Comparison of ENCODE assay signal across 24 cellular contexts in genomic region chr2:181552808-181553207, GRCh38.
DNase-seq lines count a peak whose midpoint lies in the region; ATAC-seq, FAIRE-seq and TF ChIP-seq lines count a peak whose summit lies in the region.
"Had no signal": no experiment of that assay in that cellular context is flagged by ENCODE, and none has a peak within 500 bp of the region (broad histone marks: within the 10 kb centered on the region; RNA-seq: fewer than 3 reads in every experiment).

No MANE protein-coding gene starts in this region.

- H3K4me3 Mint-ChIP-seq in effector memory CD8-positive, alpha-beta T cell, result no peak overlapping the region
- H3K4me3 Mint-ChIP-seq: activated CD4-positive, alpha-beta T cell treated with anti-CD3 and anti-CD28 coated beads for 36 hours; activated naive CD4-positive, alpha-beta T cell treated with anti-CD3 and anti-CD28 coated beads, Interleukin-2, amount 50 U/mL, for 24 hours; activated T-cell treated with anti-CD3 and anti-CD28 coated beads, Interleukin-2, amount 50 U/mL, for 72 hours; naive thymus-derived CD4-positive, alpha-beta T cell had no signal

- WGBS in thyroid gland, 2 donors, result 52 to 75% methylated on average over 1 of the region's 1 CpG

- DNase-seq in AG20443 (ENCODE audit: low spot score), result peak; percentile 16
- DNase-seq in M059J (ENCODE audit: low read depth), result peak; percentile 50
- peak; percentile 91 for DNase-seq in bronchial epithelial cell (ENCODE audit: low read depth)
- peak; percentile 89 for DNase-seq in islet precursor cell
- DNase-seq in effector memory CD8-positive, alpha-beta T cell, result no peak
- DNase-seq in substantia nigra (lab: John Stamatoyannopoulos, UW), result no peak
- DNase-seq in thyroid gland, result no peak
- DNase-seq: activated CD4-positive, alpha-beta T cell treated with anti-CD3 and anti-CD28 coated beads for 36 hours; activated T-cell treated with anti-CD3 and anti-CD28 coated beads, Interleukin-2, amount 50 U/mL, for 72 hours; C1 segment of cervical spinal cord; DMS 273 treated with DMSO at 0.1 percent for 48 hours; Kasumi-1; left cardiac atrium; mesenchymal stem cell; naive thymus-derived CD4-positive, alpha-beta T cell; NCI-H1105; NCI-H2081 treated with DMSO at 0.1 percent for 48 hours; right cardiac atrium had no signal

- H3K4me1 ChIP-seq in thyroid gland, result no peaks in the 10 kb centered on the region
- H3K4me1 ChIP-seq: A549 had no signal

- no peak overlapping the region for H3K27ac Mint-ChIP-seq in effector memory CD8-positive, alpha-beta T cell
- H3K27ac Mint-ChIP-seq: activated CD4-positive, alpha-beta T cell treated with anti-CD3 and anti-CD28 coated beads for 36 hours; activated naive CD4-positive, alpha-beta T cell treated with anti-CD3 and anti-CD28 coated beads, Interleukin-2, amount 50 U/mL, for 24 hours; activated T-cell treated with anti-CD3 and anti-CD28 coated beads, Interleukin-2, amount 50 U/mL, for 72 hours; naive thymus-derived CD4-positive, alpha-beta T cell had no signal

- no peaks in the 10 kb centered on the region for H3K9me3 ChIP-seq in thyroid gland
- H3K9me3 ChIP-seq: A549 had no signal

- ATAC-seq in HG02588 (IDR thresholded peaks at IDR 0.05; ENCODE audit: unreplicated experiment), result no peak
- no peak for ATAC-seq in effector memory CD8-positive, alpha-beta T cell (replicated peaks)
- ATAC-seq: A549; activated CD4-positive, alpha-beta T cell treated with anti-CD3 and anti-CD28 coated beads for 36 hours; activated T-cell treated with anti-CD3 and anti-CD28 coated beads, Interleukin-2, amount 50 U/mL, for 72 hours; left cardiac atrium; naive thymus-derived CD4-positive, alpha-beta T cell; right cardiac atrium had no signal

- no peaks in the 10 kb centered on the region for H3K36me3 Mint-ChIP-seq in effector memory CD8-positive, alpha-beta T cell (ENCODE audit: insufficient read depth)

- intact Hi-C loops in thyroid gland (cut with DNase I), result no loop called here

- H3K36me3 ChIP-seq in bronchial epithelial cell (ENCODE audit: control insufficient read depth, insufficient read depth, low read length), result no peaks in the 10 kb centered on the region
- H3K36me3 ChIP-seq in thyroid gland, result no peaks in the 10 kb centered on the region

- no peak for TF ChIP-seq POLR2A in thyroid gland (IDR thresholded peaks at IDR 0.05)

- no peaks in the 10 kb centered on the region for H3K27me3 ChIP-seq in bronchial epithelial cell (ENCODE audit: control insufficient read depth, insufficient read depth, low read length)
- no peaks in the 10 kb centered on the region for H3K27me3 ChIP-seq in thyroid gland

- TF ChIP-seq CTCF in bronchial epithelial cell (IDR thresholded peaks at IDR 0.05; ENCODE audit: insufficient read depth, low read length, severe bottlenecking) (no peak), thyroid gland (IDR thresholded peaks at IDR 0.05) (no peak)

- FAIRE-seq in bronchial epithelial cell (lab: Jason Lieb, UNC), result no peak
- FAIRE-seq: A549, colon, H54, HTR-8/SVneo had no signal

- H3K9me3 Mint-ChIP-seq in effector memory CD8-positive, alpha-beta T cell, result no peaks in the 10 kb centered on the region
- H3K9me3 Mint-ChIP-seq: activated naive CD4-positive, alpha-beta T cell treated with anti-CD3 and anti-CD28 coated beads, Interleukin-2, amount 50 U/mL, for 24 hours had no signal

- no peaks in the 10 kb centered on the region for H3K27me3 Mint-ChIP-seq in effector memory CD8-positive, alpha-beta T cell
- H3K27me3 Mint-ChIP-seq: activated CD4-positive, alpha-beta T cell treated with anti-CD3 and anti-CD28 coated beads for 36 hours; activated naive CD4-positive, alpha-beta T cell treated with anti-CD3 and anti-CD28 coated beads, Interleukin-2, amount 50 U/mL, for 24 hours; naive thymus-derived CD4-positive, alpha-beta T cell had no signal

- H3K4me1 Mint-ChIP-seq in effector memory CD8-positive, alpha-beta T cell (ENCODE audit: low read depth in 2 of 2), result peaks cover 0 to 3% of the 10 kb centered on the region in 2 donors
- H3K4me1 Mint-ChIP-seq: activated CD4-positive, alpha-beta T cell treated with anti-CD3 and anti-CD28 coated beads for 36 hours had no signal

- no peak overlapping the region for H3K27ac ChIP-seq in substantia nigra (ENCODE audit: low read depth, low read length, poor library complexity, severe bottlenecking)
- no peak overlapping the region for H3K27ac ChIP-seq in thyroid gland
- H3K27ac ChIP-seq: A549 had no signal

- H3K4me3 ChIP-seq in bronchial epithelial cell (ENCODE audit: low read depth, low read length), result no peak overlapping the region
- no peak overlapping the region for H3K4me3 ChIP-seq in thyroid gland (replicated peaks in 1 of 3)
- H3K4me3 ChIP-seq: A549 had no signal

Comparison
In these comparisons a context has a peak if more than half of its experiments do, and no peak if none do; other contexts are left out.
1. DNase-seq: peak in AG20443 (single experiment), M059J (single experiment), bronchial epithelial cell (single experiment) and islet precursor cell (single experiment); none in effector memory CD8-positive, alpha-beta T cell (0 of 3), substantia nigra (0 of 49) and thyroid gland (0 of 2).